Comparison of ENCODE assay signal across 25 cellular contexts in genomic region chr22:29511126-29511854, GRCh38.
"Had no signal": no experiment of that assay in that cellular context is flagged by ENCODE, and none has a peak within 500 bp of the region (broad histone marks: within the 10 kb centered on the region; RNA-seq: fewer than 3 reads in every experiment).

No MANE protein-coding gene starts in this region.

- ATAC-seq: activated CD4-positive, alpha-beta T cell treated with anti-CD3 and anti-CD28 coated beads for 36 hours; activated CD8-positive, alpha-beta memory T cell treated with anti-CD3 and anti-CD28 coated beads, Interleukin-2, amount 10 ng/mL, durations not matched to agents 7 days and 5 days; activated CD8-positive, alpha-beta T cell treated with anti-CD3 and anti-CD28 coated beads, Interleukin-2, amount 10 ng/mL, durations not matched to agents 7 days and 5 days; activated T-helper 17 cell treated with anti-CD3 and anti-CD28 coated beads, Interleukin-2, amount 50 U/mL, for 72 hours; left lung; right lobe of liver; upper lobe of right lung had no signal

- H3K9me3 ChIP-seq: left lung, ovary, right lobe of liver, suprapubic skin, tibial artery, upper lobe of right lung had no signal

- DNase-seq: activated CD4-positive, alpha-beta T cell treated with anti-CD3 and anti-CD28 coated beads for 36 hours; activated CD4-positive, CD25-positive, alpha-beta regulatory T cell; activated CD8-positive, alpha-beta memory T cell treated with anti-CD3 and anti-CD28 coated beads, Interleukin-2, amount 10 ng/mL, durations not matched to agents 7 days and 5 days; activated CD8-positive, alpha-beta T cell treated with anti-CD3 and anti-CD28 coated beads, Interleukin-2, amount 10 ng/mL, durations not matched to agents 7 days and 5 days; activated naive CD4-positive, alpha-beta T cell; amygdala; effector CD4-positive, alpha-beta T cell; kidney glomerular epithelial cell; left lung; naive B cell; nephron progenitor cell; ovary; right lobe of liver; stimulated activated CD4-positive, alpha-beta T cell treated with anti-CD3 and anti-CD28 coated beads, Interleukin-4, amount 100 ng/mL, for 4 hours; stimulated activated CD8-positive, alpha-beta memory T cell treated with anti-CD3 and anti-CD28 coated beads, Interleukin-4, amount 100 ng/mL, for 48 hours; stimulated activated naive CD4-positive, alpha-beta T cell; tibial artery; upper lobe of right lung had no signal

- H3K9me3 Mint-ChIP-seq: activated T-helper 17 cell treated with anti-CD3 and anti-CD28 coated beads, Interleukin-2, amount 50 U/mL, for 72 hours; dendritic cell treated with granulocyte-macrophage colony-stimulating factor and Interleukin-4, amounts not matched to agents 40 ng/mL and 50 ng/mL, for 4 days; mesothelial cell of epicardium; naive B cell; nephron progenitor cell had no signal

- H3K27ac Mint-ChIP-seq: activated CD4-positive, alpha-beta T cell treated with anti-CD3 and anti-CD28 coated beads for 36 hours; activated T-helper 17 cell treated with anti-CD3 and anti-CD28 coated beads, Interleukin-2, amount 50 U/mL, for 72 hours; dendritic cell treated with granulocyte-macrophage colony-stimulating factor and Interleukin-4, amounts not matched to agents 40 ng/mL and 50 ng/mL, for 4 days; mesothelial cell of epicardium; nephron progenitor cell; progenitor cell of endocrine pancreas had no signal

- H3K4me3 Mint-ChIP-seq: activated CD4-positive, alpha-beta T cell treated with anti-CD3 and anti-CD28 coated beads for 36 hours; activated CD8-positive, alpha-beta memory T cell treated with anti-CD3 and anti-CD28 coated beads, Interleukin-2, amount 10 ng/mL, durations not matched to agents 7 days and 5 days; activated CD8-positive, alpha-beta T cell treated with anti-CD3 and anti-CD28 coated beads, Interleukin-2, amount 10 ng/mL, durations not matched to agents 7 days and 5 days; activated T-helper 17 cell treated with anti-CD3 and anti-CD28 coated beads, Interleukin-2, amount 50 U/mL, for 72 hours; dendritic cell treated with granulocyte-macrophage colony-stimulating factor and Interleukin-4, amounts not matched to agents 40 ng/mL and 50 ng/mL, for 4 days; mesothelial cell of epicardium; nephron progenitor cell had no signal

- H3K27ac ChIP-seq: left lung, ovary, right lobe of liver, skin epidermis, suprapubic skin, tibial artery, upper lobe of right lung had no signal

- H3K36me3 ChIP-seq: ovary had no signal

- H3K4me3 ChIP-seq: left lung, lung, ovary, right lobe of liver, skin epidermis, suprapubic skin, tibial artery, upper lobe of right lung had no signal

- H3K27me3 ChIP-seq: left lung, ovary, right lobe of liver, suprapubic skin, tibial artery, upper lobe of right lung had no signal

- H3K4me1 Mint-ChIP-seq: activated CD4-positive, alpha-beta T cell treated with anti-CD3 and anti-CD28 coated beads for 36 hours; activated T-helper 17 cell treated with anti-CD3 and anti-CD28 coated beads, Interleukin-2, amount 50 U/mL, for 72 hours; mesothelial cell of epicardium; nephron progenitor cell had no signal

- H3K4me1 ChIP-seq: left lung, suprapubic skin, tibial artery, upper lobe of right lung had no signal

- H3K27me3 Mint-ChIP-seq: activated CD4-positive, alpha-beta T cell treated with anti-CD3 and anti-CD28 coated beads for 36 hours; activated CD8-positive, alpha-beta memory T cell treated with anti-CD3 and anti-CD28 coated beads, Interleukin-2, amount 10 ng/mL, durations not matched to agents 7 days and 5 days; activated T-helper 17 cell treated with anti-CD3 and anti-CD28 coated beads, Interleukin-2, amount 50 U/mL, for 72 hours; dendritic cell treated with granulocyte-macrophage colony-stimulating factor and Interleukin-4, amounts not matched to agents 40 ng/mL and 50 ng/mL, for 4 days; naive B cell; progenitor cell of endocrine pancreas had no signal
